1 cellular context compared by ENCODE assay signal in genomic region chr4:112185740-112186670, GRCh38.
TF ChIP-seq lines count a peak whose summit lies in the region.

No MANE protein-coding gene starts in this region.

TF ChIP-seq in WTC11, 78 proteins besides CTCF, POLR2A, EP300 and RAD21 (continued from another document):
- TF ChIP-seq ATF2 (CRISPR knock-in tag; IDR thresholded peaks at IDR 0.05; ENCODE audit: borderline replicate concordance, low read depth) (no peak), ATF1 (CRISPR knock-in tag; IDR thresholded peaks at IDR 0.05) (no peak), ZNF512 (CRISPR knock-in tag; IDR thresholded peaks at IDR 0.05; ENCODE audit: borderline replicate concordance) (no peak), JUN (CRISPR knock-in tag; IDR thresholded peaks at IDR 0.05) (no peak), MLX (CRISPR knock-in tag; IDR thresholded peaks at IDR 0.05) (no peak), ARID4B (CRISPR knock-in tag; IDR thresholded peaks at IDR 0.05; ENCODE audit: borderline replicate concordance) (no peak), NR3C1 (CRISPR knock-in tag; conservative IDR thresholded peaks at IDR 0.05; ENCODE audit: low read depth) (no peak), KAT7 (CRISPR knock-in tag; IDR thresholded peaks at IDR 0.05; ENCODE audit: borderline replicate concordance) (no peak)
TF ChIP-seq in WTC11: peak in this region for 0.
